In genomic region chr2:226489765-226490164, GRCh38 we compare ENCODE assay signal across 12 cellular contexts.
DNase-seq lines count a peak whose midpoint lies in the region; ATAC-seq and FAIRE-seq lines count a peak whose summit lies in the region.
"Had no signal": no experiment of that assay in that cellular context is flagged by ENCODE, and none has a peak within 500 bp of the region (broad histone marks: within the 10 kb centered on the region; RNA-seq: fewer than 3 reads in every experiment).

No MANE protein-coding gene starts in this region.

- ATAC-seq in GM21360 (IDR thresholded peaks at IDR 0.05; ENCODE audit: unreplicated experiment), result peak; percentile 76
- ATAC-seq in HG02623 (IDR thresholded peaks at IDR 0.05; ENCODE audit: unreplicated experiment), result no peak
- ATAC-seq: effector memory CD8-positive, alpha-beta T cell had no signal

- peak; percentile 90 for DNase-seq in EL
- DNase-seq in HTR-8/SVneo (ENCODE audit: insufficient read length, low spot score), result peak; percentile 34
- peak; percentile 68 for DNase-seq in fibroblast of the conjunctiva (ENCODE audit: low read depth)
- DNase-seq in epidermal melanocyte (ENCODE audit: insufficient read length, low spot score), result no peak
- no peak for DNase-seq in HuH-7 (ENCODE audit: low spot score)
- no peak for DNase-seq in stimulated activated CD4-positive, alpha-beta T cell treated with anti-CD3 and anti-CD28 coated beads, Interleukin-4, amount 100 ng/mL, for 24 hours
- DNase-seq: DMS53; effector memory CD8-positive, alpha-beta T cell; Peyer's patch had no signal

- FAIRE-seq in HTR-8/SVneo (lab: Jason Lieb, UNC), result no peak
- FAIRE-seq: H1 had no signal

Comparison
In these comparisons a context has a peak if more than half of its experiments do, and no peak if none do; other contexts are left out.
1. DNase-seq: peak in EL (single experiment), HTR-8/SVneo (single experiment) and fibroblast of the conjunctiva (single experiment); none in epidermal melanocyte (single experiment), HuH-7 (single experiment) and stimulated activated CD4-positive, alpha-beta T cell treated with anti-CD3 and anti-CD28 coated beads, Interleukin-4, amount 100 ng/mL, for 24 hours (single experiment).